Comparison of ENCODE assay signal across 1 cellular context in genomic region chr22:30744224-30744623, GRCh38.
TF ChIP-seq lines count a peak whose summit lies in the region.

No MANE protein-coding gene starts in this region.

TF ChIP-seq in K562, 482 proteins besides CTCF, POLR2A, EP300 and RAD21 (continued from another document):
- TF ChIP-seq ZFX (CRISPR knock-in tag; IDR thresholded peaks at IDR 0.05): no peak
- TF ChIP-seq RFX1 (IDR thresholded peaks at IDR 0.05): no peak
- TF ChIP-seq ZNF280B (CRISPR knock-in tag; IDR thresholded peaks at IDR 0.05): no peak
- TF ChIP-seq, protein P1, sequence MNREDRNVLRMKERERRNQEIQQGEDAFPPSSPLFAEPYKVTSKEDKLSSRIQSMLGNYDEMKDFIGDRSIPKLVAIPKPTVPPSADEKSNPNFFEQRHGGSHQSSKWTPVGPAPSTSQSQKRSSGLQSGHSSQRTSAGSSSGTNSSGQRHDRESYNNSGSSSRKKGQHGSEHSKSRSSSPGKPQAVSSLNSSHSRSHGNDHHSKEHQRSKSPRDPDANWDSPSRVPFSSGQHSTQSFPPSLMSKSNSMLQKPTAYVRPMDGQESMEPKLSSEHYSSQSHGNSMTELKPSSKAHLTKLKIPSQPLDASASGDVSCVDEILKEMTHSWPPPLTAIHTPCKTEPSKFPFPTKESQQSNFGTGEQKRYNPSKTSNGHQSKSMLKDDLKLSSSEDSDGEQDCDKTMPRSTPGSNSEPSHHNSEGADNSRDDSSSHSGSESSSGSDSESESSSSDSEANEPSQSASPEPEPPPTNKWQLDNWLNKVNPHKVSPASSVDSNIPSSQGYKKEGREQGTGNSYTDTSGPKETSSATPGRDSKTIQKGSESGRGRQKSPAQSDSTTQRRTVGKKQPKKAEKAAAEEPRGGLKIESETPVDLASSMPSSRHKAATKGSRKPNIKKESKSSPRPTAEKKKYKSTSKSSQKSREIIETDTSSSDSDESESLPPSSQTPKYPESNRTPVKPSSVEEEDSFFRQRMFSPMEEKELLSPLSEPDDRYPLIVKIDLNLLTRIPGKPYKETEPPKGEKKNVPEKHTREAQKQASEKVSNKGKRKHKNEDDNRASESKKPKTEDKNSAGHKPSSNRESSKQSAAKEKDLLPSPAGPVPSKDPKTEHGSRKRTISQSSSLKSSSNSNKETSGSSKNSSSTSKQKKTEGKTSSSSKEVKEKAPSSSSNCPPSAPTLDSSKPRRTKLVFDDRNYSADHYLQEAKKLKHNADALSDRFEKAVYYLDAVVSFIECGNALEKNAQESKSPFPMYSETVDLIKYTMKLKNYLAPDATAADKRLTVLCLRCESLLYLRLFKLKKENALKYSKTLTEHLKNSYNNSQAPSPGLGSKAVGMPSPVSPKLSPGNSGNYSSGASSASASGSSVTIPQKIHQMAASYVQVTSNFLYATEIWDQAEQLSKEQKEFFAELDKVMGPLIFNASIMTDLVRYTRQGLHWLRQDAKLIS (CRISPR knock-in tag; IDR thresholded peaks at IDR 0.05): no peak
- TF ChIP-seq POU5F1 (IDR thresholded peaks at IDR 0.05; ENCODE audit: borderline replicate concordance, low read depth, low read length, partially characterized antibody): no peak
- TF ChIP-seq TCF3 (CRISPR knock-in tag; IDR thresholded peaks at IDR 0.05): peak; percentile 58
- no peak for TF ChIP-seq PHF8 (IDR thresholded peaks at IDR 0.05; ENCODE audit: borderline replicate concordance, low read length)
- peak; percentile 55 for TF ChIP-seq CBFA2T3 (IDR thresholded peaks at IDR 0.05)
- TF ChIP-seq, protein P2, sequence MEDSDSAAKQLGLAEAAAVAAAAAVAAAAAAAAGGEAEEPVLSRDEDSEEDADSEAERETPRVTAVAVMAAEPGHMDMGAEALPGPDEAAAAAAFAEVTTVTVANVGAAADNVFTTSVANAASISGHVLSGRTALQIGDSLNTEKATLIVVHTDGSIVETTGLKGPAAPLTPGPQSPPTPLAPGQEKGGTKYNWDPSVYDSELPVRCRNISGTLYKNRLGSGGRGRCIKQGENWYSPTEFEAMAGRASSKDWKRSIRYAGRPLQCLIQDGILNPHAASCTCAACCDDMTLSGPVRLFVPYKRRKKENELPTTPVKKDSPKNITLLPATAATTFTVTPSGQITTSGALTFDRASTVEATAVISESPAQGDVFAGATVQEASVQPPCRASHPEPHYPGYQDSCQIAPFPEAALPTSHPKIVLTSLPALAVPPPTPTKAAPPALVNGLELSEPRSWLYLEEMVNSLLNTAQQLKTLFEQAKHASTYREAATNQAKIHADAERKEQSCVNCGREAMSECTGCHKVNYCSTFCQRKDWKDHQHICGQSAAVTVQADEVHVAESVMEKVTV (CRISPR knock-in tag; IDR thresholded peaks at IDR 0.05): no peak
- TF ChIP-seq, protein P3, sequence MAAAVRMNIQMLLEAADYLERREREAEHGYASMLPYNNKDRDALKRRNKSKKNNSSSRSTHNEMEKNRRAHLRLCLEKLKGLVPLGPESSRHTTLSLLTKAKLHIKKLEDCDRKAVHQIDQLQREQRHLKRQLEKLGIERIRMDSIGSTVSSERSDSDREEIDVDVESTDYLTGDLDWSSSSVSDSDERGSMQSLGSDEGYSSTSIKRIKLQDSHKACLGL (CRISPR knock-in tag; IDR thresholded peaks at IDR 0.05; ENCODE audit: borderline replicate concordance, poor library complexity, severe bottlenecking): no peak
- 0 out of 2 replicates have a peak, but pooled peaks have one; percentile 28 for TF ChIP-seq L3MBTL2 (IDR thresholded peaks at IDR 0.05)
- 0 out of 2 replicates have a peak, but pooled peaks have one; percentile 42 for TF ChIP-seq MTA2 (IDR thresholded peaks at IDR 0.05; ENCODE audit: low read depth)
- peak; percentile 61; the same call in 1 of the 2 replicates for TF ChIP-seq MECOM (CRISPR knock-in tag; IDR thresholded peaks at IDR 0.05)
- no peak for TF ChIP-seq ELK1 (CRISPR knock-in tag; IDR thresholded peaks at IDR 0.05)
- 0 out of 2 replicates have a peak, but pooled peaks have one; percentile 62 for TF ChIP-seq ADNP (tag; IDR thresholded peaks at IDR 0.05)
- TF ChIP-seq TFAP4 (CRISPR knock-in tag; IDR thresholded peaks at IDR 0.05; ENCODE audit: borderline replicate concordance): peak; percentile 33; the same call in 1 of the 2 replicates
- TF ChIP-seq TEAD4 (IDR thresholded peaks at IDR 0.05; ENCODE audit: low read length): peak; percentile 8; the same call in 1 of the 2 replicates
- no peak for TF ChIP-seq TEAD4 (CRISPR knock-in tag; IDR thresholded peaks at IDR 0.05; ENCODE audit: borderline replicate concordance)
- TF ChIP-seq CTBP1 (IDR thresholded peaks at IDR 0.05; ENCODE audit: borderline replicate concordance): peak; percentile 73; the same call in 1 of the 2 replicates
- peak; percentile 56; the same call in 1 of the 2 replicates for TF ChIP-seq ESRRA (IDR thresholded peaks at IDR 0.05; ENCODE audit: borderline replicate concordance, low read depth)
- TF ChIP-seq SMARCA4 (IDR thresholded peaks at IDR 0.05): peak; percentile 69
- peak; percentile 79 for TF ChIP-seq ARID1B (IDR thresholded peaks at IDR 0.05)
- TF ChIP-seq ELF1 (tag; IDR thresholded peaks at IDR 0.05): peak; percentile 60
- TF ChIP-seq TAL1 (IDR thresholded peaks at IDR 0.05): peak; percentile 66
- no peak for TF ChIP-seq EHMT2 (IDR thresholded peaks at IDR 0.05)
TF ChIP-seq in K562: peak in this region for 17.
